In genomic region chr18:26812462-26812861, GRCh38 we compare ENCODE assay signal across 17 cellular contexts. TPM values are rescaled to one million over a fixed set of nuclear protein-coding genes. Genes with fewer than 3 reads are reported as not detected.
A peak's percentile ranks its signal among the peaks of the same experiment; 100 is the strongest.
DNase-seq lines count a peak whose midpoint lies in the region; ATAC-seq and TF ChIP-seq lines count a peak whose summit lies in the region.
"Had no signal": no experiment of that assay in that cellular context is flagged by ENCODE, and none has a peak within 500 bp of the region (broad histone marks: within the 10 kb centered on the region; RNA-seq: fewer than 3 reads in every experiment).

No MANE protein-coding gene starts in this region.

- peaks cover 4% of the 10 kb centered on the region for H3K9me3 Mint-ChIP-seq in Calu3 (ENCODE audit: low read depth, unreplicated experiment)
- H3K9me3 Mint-ChIP-seq in activated CD4-positive, alpha-beta T cell treated with anti-CD3 and anti-CD28 coated beads, Interleukin-2, amount 10 ng/mL, durations not matched to agents 7 days and 5 days: peaks cover 11% of the 10 kb centered on the region

- DNase-seq in Calu3 (no peak), PC-3 (no peak), dedifferentiated amniotic fluid mesenchymal stem cell (ENCODE audit: extremely low spot score) (no peak)
- no peak for DNase-seq in activated CD4-positive, alpha-beta T cell treated with anti-CD3 and anti-CD28 coated beads, Interleukin-2, amount 10 ng/mL, durations not matched to agents 7 days and 5 days
- DNase-seq: CD8-positive, alpha-beta T cell; GDM1; HCEC 1CT had no signal

- intact Hi-C loops in Calu3 (cut with micrococcal nuclease; ENCODE audit: unreplicated experiment) (loop anchor here (2.0 to 10.0 kb wide), 3 partner anchors 205 to 786 kb away; partner anchors contain the start of gene CHST9), PC-3 (cut with micrococcal nuclease) (loop anchor here (5.0 kb wide), 1 partner anchor 130 kb away; no protein-coding TSS in a partner anchor)

- H3K36me3 Mint-ChIP-seq in Calu3 (ENCODE audit: insufficient read depth, unreplicated experiment): no peaks in the 10 kb centered on the region
- no peaks in the 10 kb centered on the region for H3K36me3 Mint-ChIP-seq in activated CD4-positive, alpha-beta T cell treated with anti-CD3 and anti-CD28 coated beads, Interleukin-2, amount 10 ng/mL, durations not matched to agents 7 days and 5 days (ENCODE audit: low read depth)
- H3K36me3 Mint-ChIP-seq: CD4-positive, CD25-positive, alpha-beta regulatory T cell; CD8-positive, alpha-beta T cell had no signal

- 0 out of 2 replicates have a peak overlapping the region, but pooled peaks have one; percentile 28 for H2AFZ ChIP-seq in PC-3 (ENCODE audit: low read length)
- H2AFZ ChIP-seq in neuron (ENCODE audit: low read depth, low read length): peak overlapping the region; percentile 24
- H2AFZ ChIP-seq: GM23248 had no signal

- no peak overlapping the region for H3K9ac ChIP-seq in PC-3 (ENCODE audit: low read length)
- H3K9ac ChIP-seq: BLaER1, GM23248 had no signal

- CTCF ChIA-PET in Calu3 (lab: Charles Lee): interaction anchor here (0.8 kb wide), 1 partner anchor 193 kb away, joined by 6 read pairs; no protein-coding TSS in a partner anchor
- CTCF ChIA-PET in PC-3 (lab: Charles Lee): no interaction called here
- CTCF ChIA-PET in activated CD4-positive, alpha-beta T cell treated with anti-CD3 and anti-CD28 coated beads, Interleukin-2, amount 10 ng/mL, durations not matched to agents 7 days and 5 days (lab: Charles Lee): no interaction called here

- BruUV-seq in Calu3 (replicated peaks; lab: Mats Ljungman, UMichigan) (no TSS peak), PC-3 (replicated peaks; lab: Mats Ljungman, UMichigan) (no TSS peak)

- H4K20me1 ChIP-seq in PC-3 (ENCODE audit: low read length): no peaks in the 10 kb centered on the region
- H4K20me1 ChIP-seq: BLaER1 had no signal

- H3K4me1 Mint-ChIP-seq in Calu3 (ENCODE audit: low read depth, unreplicated experiment): peaks cover 30% of the 10 kb centered on the region
- H3K4me1 Mint-ChIP-seq in activated CD4-positive, alpha-beta T cell treated with anti-CD3 and anti-CD28 coated beads, Interleukin-2, amount 10 ng/mL, durations not matched to agents 7 days and 5 days: no peaks in the 10 kb centered on the region
- H3K4me1 Mint-ChIP-seq: B cell; CD4-positive, CD25-positive, alpha-beta regulatory T cell had no signal

- H3K27ac ChIP-seq in PC-3 (ENCODE audit: low read length): no peak overlapping the region
- H3K27ac ChIP-seq: BLaER1, C4-2B, GM23248 had no signal

- H3K36me3 ChIP-seq in PC-3 (ENCODE audit: low read depth, low read length) (no peaks in the 10 kb centered on the region), neuron (ENCODE audit: insufficient read depth, low read length) (no peaks in the 10 kb centered on the region)
- H3K36me3 ChIP-seq: BLaER1 had no signal

- no peak overlapping the region for H3K4me3 Mint-ChIP-seq in Calu3 (ENCODE audit: low read depth, unreplicated experiment)
- no peak overlapping the region for H3K4me3 Mint-ChIP-seq in activated CD4-positive, alpha-beta T cell treated with anti-CD3 and anti-CD28 coated beads, Interleukin-2, amount 10 ng/mL, durations not matched to agents 7 days and 5 days
- H3K4me3 Mint-ChIP-seq: B cell; CD8-positive, alpha-beta T cell had no signal

- TF ChIP-seq CTCF in Calu3 (IDR thresholded peaks at IDR 0.05; ENCODE audit: unreplicated experiment) (no peak), PC-3 (conservative IDR thresholded peaks at IDR 0.05; ENCODE audit: low read depth, low read length) (no peak)

- no peaks in the 10 kb centered on the region for H3K9me2 ChIP-seq in PC-3 (replicated peaks; ENCODE audit: low read length)

- H3K9me3 ChIP-seq in PC-3 (ENCODE audit: low read length) (no peaks in the 10 kb centered on the region), neuron (ENCODE audit: low read length) (no peaks in the 10 kb centered on the region)
- H3K9me3 ChIP-seq: BLaER1 had no signal

- H3K79me2 ChIP-seq in PC-3 (ENCODE audit: low read length): no peaks in the 10 kb centered on the region

- H3K27ac Mint-ChIP-seq in Calu3 (ENCODE audit: unreplicated experiment): peak overlapping the region; percentile 42
- H3K27ac Mint-ChIP-seq in activated CD4-positive, alpha-beta T cell treated with anti-CD3 and anti-CD28 coated beads, Interleukin-2, amount 10 ng/mL, durations not matched to agents 7 days and 5 days: no peak overlapping the region
- H3K27ac Mint-ChIP-seq: B cell; CD4-positive, CD25-positive, alpha-beta regulatory T cell; CD8-positive, alpha-beta T cell had no signal

- no peaks in the 10 kb centered on the region for H3F3A ChIP-seq in PC-3 (ENCODE audit: low read length, unreplicated experiment)

- ATAC-seq in PC-3 (no peak), HG03039 (IDR thresholded peaks at IDR 0.05; ENCODE audit: unreplicated experiment) (no peak)
- ATAC-seq: CD8-positive, alpha-beta T cell had no signal

- H3K4me1 ChIP-seq in PC-3 (ENCODE audit: insufficient read depth, low read length): no peaks in the 10 kb centered on the region
- no peaks in the 10 kb centered on the region for H3K4me1 ChIP-seq in neuron (ENCODE audit: insufficient read depth, low read length)
- H3K4me1 ChIP-seq: BLaER1 had no signal

- H3K4me3 ChIP-seq in PC-3 (ENCODE audit: low read length) (no peak overlapping the region), neuron (ENCODE audit: low read length) (no peak overlapping the region)
- H3K4me3 ChIP-seq: BLaER1, GM12878, GM23248 had no signal

- peaks cover 14% of the 10 kb centered on the region; the same call in 1 of the 2 replicates for H3K27me3 ChIP-seq in PC-3 (ENCODE audit: low read length)
- no peaks in the 10 kb centered on the region for H3K27me3 ChIP-seq in neuron (ENCODE audit: insufficient read depth, low read length)
- H3K27me3 ChIP-seq: BLaER1 had no signal

- no peak overlapping the region for H3K4me2 ChIP-seq in PC-3 (ENCODE audit: low read length)
- H3K4me2 ChIP-seq: BLaER1 had no signal

- POLR2A ChIA-PET in PC-3 (lab: Charles Lee; ENCODE audit: unreplicated experiment): interaction anchor here (0.8 kb wide), 1 partner anchor 375 kb away, joined by 3 read pairs; no protein-coding TSS in a partner anchor
- POLR2A ChIA-PET in activated CD4-positive, alpha-beta T cell treated with anti-CD3 and anti-CD28 coated beads, Interleukin-2, amount 10 ng/mL, durations not matched to agents 7 days and 5 days (lab: Charles Lee): no interaction called here

- H3K27me3 Mint-ChIP-seq in Calu3 (ENCODE audit: unreplicated experiment): no peaks in the 10 kb centered on the region
- no peaks in the 10 kb centered on the region for H3K27me3 Mint-ChIP-seq in activated CD4-positive, alpha-beta T cell treated with anti-CD3 and anti-CD28 coated beads, Interleukin-2, amount 10 ng/mL, durations not matched to agents 7 days and 5 days
- H3K27me3 Mint-ChIP-seq: B cell; CD4-positive, CD25-positive, alpha-beta regulatory T cell had no signal

RNA-seq across cellular contexts. Expression of gene AQP4, which starts 53.0 kb away (rescaled TPM):
- total RNA-seq in Calu3 (2022) (1.3 and 2.5 TPM in 2 replicates), PC-3 (2014; rRNA removed) (not detected in 2 replicates)
- total RNA-seq in activated CD4-positive, alpha-beta T cell treated with anti-CD3 and anti-CD28 coated beads, Interleukin-2, amount 10 ng/mL, durations not matched to agents 7 days and 5 days: not detected
- total RNA-seq: A172; A673; B cell; CD4-positive, CD25-positive, alpha-beta regulatory T cell; CD8-positive, alpha-beta T cell; GM23248 had no signal
